ENCODE assay signal across 9 cellular contexts in the genomic region with DNA sequence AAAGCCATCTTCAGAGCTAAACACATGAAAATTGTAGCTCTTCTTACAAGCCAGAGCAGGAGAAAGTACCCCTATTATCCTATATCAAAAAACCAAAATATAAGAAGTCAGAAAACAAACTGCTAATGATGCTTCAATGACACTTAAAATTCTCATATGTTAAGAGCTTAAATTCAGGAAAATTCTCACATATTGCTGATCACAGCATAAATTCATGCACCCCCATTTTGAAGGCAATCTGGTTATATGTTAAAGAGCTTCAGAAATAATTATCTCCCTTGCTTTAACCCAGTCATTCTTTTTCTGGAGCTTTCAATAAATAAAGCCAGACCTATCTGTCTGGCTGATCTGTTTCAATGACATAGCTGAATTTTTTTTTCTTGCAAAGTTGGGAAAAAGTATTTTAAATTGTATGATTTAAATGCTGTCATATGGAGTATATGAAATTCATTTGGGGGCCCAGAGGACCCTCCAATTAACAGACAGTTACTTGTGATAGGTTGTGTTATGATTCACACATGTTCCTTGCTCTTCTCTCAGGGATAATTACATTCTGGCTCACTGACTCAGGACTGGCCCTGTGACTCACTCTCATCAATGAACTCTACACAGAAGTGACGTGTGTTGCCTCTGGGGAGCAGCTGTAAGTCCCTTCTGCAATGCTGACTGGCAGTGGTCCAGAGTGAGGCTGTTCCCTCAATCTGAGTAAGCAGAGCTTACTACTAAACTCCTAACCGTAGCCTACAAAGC.
DNase-seq lines count a peak whose midpoint lies in the region; ATAC-seq, FAIRE-seq and TF ChIP-seq lines count a peak whose summit lies in the region.
"Had no signal": no experiment of that assay in that cellular context is flagged by ENCODE, and none has a peak within 500 bp of the region (broad histone marks: within the 10 kb centered on the region; RNA-seq: fewer than 3 reads in every experiment).

No MANE protein-coding gene starts in this region.

- POLR2A ChIA-PET in IMR-90 (lab: Charles Lee; ENCODE audit: unreplicated experiment) = interaction anchor here (0.6 to 1.3 kb wide), 4 partner anchors 10 to 81 kb away, joined by 3 to 5 read pairs (median 4); no protein-coding TSS in a partner anchor

- H2BK20ac ChIP-seq in IMR-90 (ENCODE audit: low read depth, low read length) = peak overlapping the region; percentile 99

- H3K9me3 ChIP-seq in IMR-90 (ENCODE audit: control insufficient read depth, insufficient read depth, low read length) = no peaks in the 10 kb centered on the region
- H3K9me3 ChIP-seq in effector memory CD4-positive, alpha-beta T cell (ENCODE audit: control insufficient read depth, low read length) = peaks cover 7% of the 10 kb centered on the region

- H3K9ac ChIP-seq in IMR-90 (ENCODE audit: low read depth, low read length) (peak overlapping the region; percentile 14; the same call in 1 of the 2 replicates), mesendoderm (ENCODE audit: low read length) (no peak overlapping the region)

- H3K18ac ChIP-seq in IMR-90 (ENCODE audit: low read depth, low read length) (peak overlapping the region; percentile 91; the same call in 1 of the 2 replicates), mesendoderm (ENCODE audit: low read length) (no peak overlapping the region)

- peak overlapping the region; percentile 88 for H2AFZ ChIP-seq in IMR-90 (replicated peaks; ENCODE audit: low read length, poor library complexity)

- CTCF ChIA-PET in IMR-90 (lab: Yijun Ruan, JAX) = interaction anchor here (0.6 to 0.7 kb wide), 2 partner anchors 59 to 70 kb away, joined by 3 read pairs; no protein-coding TSS in a partner anchor

- H3K4me2 ChIP-seq in IMR-90 (ENCODE audit: low read depth, low read length) (no peak overlapping the region), mesendoderm (ENCODE audit: low read length) (no peak overlapping the region)

- H3K27me3 ChIP-seq in IMR-90 (ENCODE audit: control insufficient read depth, insufficient read depth, low read length) (no peaks in the 10 kb centered on the region), mesendoderm (ENCODE audit: insufficient read depth, low read length, poor library complexity) (no peaks in the 10 kb centered on the region)
- no peaks in the 10 kb centered on the region for H3K27me3 ChIP-seq in effector memory CD4-positive, alpha-beta T cell (replicated peaks; ENCODE audit: control insufficient read depth, insufficient read depth, low read length, poor library complexity, severe bottlenecking)

- TF ChIP-seq CTCF in IMR-90 (conservative IDR thresholded peaks at IDR 0.05; ENCODE audit: low read depth, low read length) = no peak

- H3K79me1 ChIP-seq in IMR-90 (ENCODE audit: low read depth in 1 of 2, low read length in 2 of 2) = no peaks in the 10 kb centered on the region
- H3K79me1 ChIP-seq in mesendoderm (ENCODE audit: low read length) = no peaks in the 10 kb centered on the region

- no peak for TF ChIP-seq POLR2A in IMR-90 (IDR thresholded peaks at IDR 0.05; ENCODE audit: low read depth, low read length)

- in situ Hi-C loops in IMR-90 (cut with MboI; ENCODE audit: low sequenced_read_pairs) = no loop called here

- no TSS peak for BruUV-seq in IMR-90 (replicated peaks; lab: Mats Ljungman, UMichigan)

- H3K4me1 ChIP-seq in IMR-90 (ENCODE audit: control insufficient read depth, insufficient read depth, low read length) (peaks cover 5% of the 10 kb centered on the region; the same call in 1 of the 2 replicates), mesendoderm (ENCODE audit: control insufficient read depth, low read depth, low read length) (no peaks in the 10 kb centered on the region)
- H3K4me1 ChIP-seq in effector memory CD4-positive, alpha-beta T cell (ENCODE audit: control insufficient read depth, insufficient read depth, low read length, poor library complexity, severe bottlenecking) = no peaks in the 10 kb centered on the region

- H4K20me1 ChIP-seq in IMR-90 (ENCODE audit: insufficient read depth, low read length) = no peaks in the 10 kb centered on the region

- peak overlapping the region; percentile 99 for H4K91ac ChIP-seq in IMR-90 (ENCODE audit: insufficient read depth, low read depth, low read length)

- dilution Hi-C loops in IMR-90 (cut with HindIII; ENCODE audit: low sequenced_read_pairs, unreplicated experiment) = no loop called here

- H3K14ac ChIP-seq in IMR-90 (replicated peaks; ENCODE audit: low read depth, low read length) = peak overlapping the region; percentile 99; the same call in 1 of the 2 replicates

- no peaks in the 10 kb centered on the region for H3K79me2 ChIP-seq in mesendoderm (ENCODE audit: control insufficient read depth, insufficient read depth, low read length)

- no peaks in the 10 kb centered on the region for H3K36me3 ChIP-seq in IMR-90 (ENCODE audit: control insufficient read depth, insufficient read depth, low read length)
- no peaks in the 10 kb centered on the region for H3K36me3 ChIP-seq in mesendoderm (ENCODE audit: control insufficient read depth, insufficient read depth, low read length)
- no peaks in the 10 kb centered on the region for H3K36me3 ChIP-seq in effector memory CD4-positive, alpha-beta T cell (ENCODE audit: control insufficient read depth, insufficient read depth, low read length)

- 0 out of 2 replicates have a peak, but pooled peaks have one; percentile 10 for TF ChIP-seq RAD21 in IMR-90 (IDR thresholded peaks at IDR 0.05; ENCODE audit: low read length)

- H2BK15ac ChIP-seq in IMR-90 (ENCODE audit: low read depth, low read length) (peak overlapping the region; percentile 99; the same call in 2 of the 3 replicates), mesendoderm (replicated peaks; ENCODE audit: low read depth) (no peak overlapping the region)

- H2AK9ac ChIP-seq in IMR-90 (replicated peaks; ENCODE audit: low read depth, low read length, poor library complexity) = peak overlapping the region; percentile 84

- H3K56ac ChIP-seq in IMR-90 (ENCODE audit: extremely low read depth, insufficient read depth, low read length) (peak overlapping the region; percentile 100), mesendoderm (ENCODE audit: low read length) (no peak overlapping the region)

- peak overlapping the region; percentile 99 for H2BK120ac ChIP-seq in IMR-90 (ENCODE audit: low read depth, low read length)
- no peak overlapping the region for H2BK120ac ChIP-seq in mesendoderm (ENCODE audit: low read depth, low read length)

- DNase-seq in DMS 273 treated with DMSO at 0.1 percent for 48 hours (lab: John Stamatoyannopoulos, UW) = peak; percentile 100
- DNase-seq in IMR-90 = peak; percentile 100
- DNase-seq in OCI-M1 (lab: John Stamatoyannopoulos, UW) = peak; percentile 95
- peak; percentile 79 for DNase-seq in mesendoderm
- DNase-seq in effector memory CD4-positive, alpha-beta T cell = no peak
- DNase-seq in activated T-cell treated with anti-CD3 and anti-CD28 coated beads for 4 hours = no peak

- intact Hi-C loops in IMR-90 (cut with micrococcal nuclease) = loop anchor here (5.0 kb wide), 1 partner anchor 82 kb away; no protein-coding TSS in a partner anchor

- peak; percentile 81 for FAIRE-seq in endometrium (lab: Jason Lieb, UNC)

- H3K9me1 ChIP-seq in IMR-90 (ENCODE audit: insufficient read depth, low read length) = 0 out of 2 replicates have a peak, but pooled peaks cover 2% of the 10 kb centered on the region

- H2BK5ac ChIP-seq in IMR-90 (ENCODE audit: low read depth, low read length, poor library complexity, severe bottlenecking) (peak overlapping the region; percentile 100), mesendoderm (ENCODE audit: low read length) (no peak overlapping the region)

- ATAC-seq in GM21786 (IDR thresholded peaks at IDR 0.05; ENCODE audit: unreplicated experiment) (peak; percentile 94), IMR-90 (ENCODE audit: low read depth) (peak; percentile 92)

- H3K23ac ChIP-seq in IMR-90 (ENCODE audit: low read depth, low read length) (peak overlapping the region; percentile 100), mesendoderm (ENCODE audit: low read length) (no peak overlapping the region)

- peak overlapping the region; percentile 67; the same call in 1 of the 2 replicates for H2AK5ac ChIP-seq in IMR-90 (ENCODE audit: low read depth, low read length)
- H2AK5ac ChIP-seq in mesendoderm (ENCODE audit: low read length) = no peak overlapping the region

- peak overlapping the region; percentile 97; the same call in 1 of the 2 replicates for H3K27ac ChIP-seq in IMR-90 (ENCODE audit: insufficient read depth, low read length)
- H3K27ac ChIP-seq in mesendoderm (ENCODE audit: low read depth, low read length) = no peak overlapping the region
- no peak overlapping the region for H3K27ac ChIP-seq in effector memory CD4-positive, alpha-beta T cell (ENCODE audit: insufficient read depth, low read length, poor library complexity, severe bottlenecking)

- peak overlapping the region; percentile 99; the same call in 1 of the 2 replicates for H3K4ac ChIP-seq in IMR-90 (ENCODE audit: low read depth, low read length)
- H3K4ac ChIP-seq in mesendoderm (ENCODE audit: low read depth, low read length) = no peak overlapping the region

- WGBS in IMR-90 (ENCODE audit: extremely low coverage in 2 of 2, insufficient read length in 1 of 2), 2 experiments = 0% methylated on average over 2 of the region's 2 CpGs; no CpG with 5 or more reads in 1 of the 2 experiments
- no CpG with 5 or more reads among the region's 2 CpGs for WGBS in mesendoderm (ENCODE audit: extremely low coverage, insufficient coverage, low lambda C conversion rate)

- H4K8ac ChIP-seq in IMR-90 (ENCODE audit: low read depth in 2 of 2, low read length in 2 of 2) (peak overlapping the region; percentile 91 to 99), mesendoderm (ENCODE audit: low read depth, low read length) (no peak overlapping the region)

- H3K4me3 ChIP-seq in IMR-90 (ENCODE audit: insufficient read depth, low read depth, low read length) (no peak overlapping the region), mesendoderm (ENCODE audit: low read length) (no peak overlapping the region)
- no peak overlapping the region for H3K4me3 ChIP-seq in effector memory CD4-positive, alpha-beta T cell (ENCODE audit: insufficient read depth, low read depth, low read length, poor library complexity, severe bottlenecking)
- H3K4me3 ChIP-seq: skin epidermis had no signal

- peak overlapping the region; percentile 97; the same call in 1 of the 2 replicates for H4K5ac ChIP-seq in IMR-90 (ENCODE audit: low read depth, low read length)
- H4K5ac ChIP-seq in mesendoderm (ENCODE audit: low read length) = no peak overlapping the region

TF ChIP-seq in IMR-90, 13 proteins besides CTCF, POLR2A, EP300 and RAD21 (continues in another document):
- peak; percentile 87 for TF ChIP-seq RCOR1 (IDR thresholded peaks at IDR 0.05; ENCODE audit: insufficient replicate concordance, low read length)
- TF ChIP-seq BHLHE40 (IDR thresholded peaks at IDR 0.05; ENCODE audit: low read depth, low read length) = peak; percentile 69; the same call in 1 of the 2 replicates
- TF ChIP-seq MAFK (IDR thresholded peaks at IDR 0.05; ENCODE audit: low read depth, low read length) = peak; percentile 96
- peak; percentile 45; the same call in 1 of the 2 replicates for TF ChIP-seq MAZ (IDR thresholded peaks at IDR 0.05; ENCODE audit: borderline replicate concordance, low read depth, low read length)
- TF ChIP-seq RFX5 (IDR thresholded peaks at IDR 0.05; ENCODE audit: low read depth, low read length) = no peak
- no peak for TF ChIP-seq MXI1 (IDR thresholded peaks at IDR 0.05; ENCODE audit: borderline replicate concordance, low read depth, low read length)
- TF ChIP-seq CEBPB (IDR thresholded peaks at IDR 0.05; ENCODE audit: low read depth, low read length) = peak; percentile 91

Comparison
In these comparisons a context has a peak if more than half of its experiments do, and no peak if none do; other contexts are left out.
1. DNase-seq: peak in DMS 273 treated with DMSO at 0.1 percent for 48 hours (single experiment), IMR-90 (single experiment), OCI-M1 (single experiment) and mesendoderm (single experiment); none in effector memory CD4-positive, alpha-beta T cell (0 of 3) and activated T-cell treated with anti-CD3 and anti-CD28 coated beads for 4 hours (single experiment).